Comparison of ENCODE assay signal across 15 cellular contexts in the genomic region with DNA sequence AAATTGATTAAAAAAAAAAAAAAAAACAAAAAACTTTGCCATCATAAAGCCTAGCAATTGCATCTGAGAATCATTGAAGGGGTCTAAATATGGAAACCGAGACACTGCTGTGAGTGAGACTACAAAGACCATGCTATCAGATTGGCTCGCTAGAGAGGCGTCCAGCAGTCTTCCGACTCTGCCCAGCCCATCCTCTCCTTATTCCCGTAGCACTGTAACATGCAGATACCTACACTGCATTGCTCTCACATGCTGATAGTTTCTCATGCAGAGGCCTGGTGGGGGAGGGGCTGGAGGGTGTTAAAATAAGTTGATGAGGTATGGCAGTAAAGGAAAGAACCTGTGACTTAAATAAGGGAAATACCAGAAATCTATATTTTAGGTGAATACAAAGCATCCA.
DNase-seq lines count a peak whose midpoint lies in the region; ATAC-seq and TF ChIP-seq lines count a peak whose summit lies in the region.
"Had no signal": no experiment of that assay in that cellular context is flagged by ENCODE, and none has a peak within 500 bp of the region (broad histone marks: within the 10 kb centered on the region; RNA-seq: fewer than 3 reads in every experiment).

No MANE protein-coding gene starts in this region.

- peak; percentile 12 for DNase-seq in NCI-H510A treated with DMSO at 0.1 percent for 48 hours (lab: John Stamatoyannopoulos, UW)
- DNase-seq in NCI-H510A (lab: John Stamatoyannopoulos, UW) = no peak
- DNase-seq in DMS79 (lab: John Stamatoyannopoulos, UW) = peak; percentile 41
- DNase-seq in NCI-H2227 (lab: John Stamatoyannopoulos, UW; ENCODE audit: unreplicated experiment) = peak; percentile 43
- peak in 1 of 3 donors; percentile 59 for DNase-seq in right cardiac atrium
- DNase-seq in type B pancreatic cell (ENCODE audit: extremely low spot score, unreplicated experiment) = no peak
- no peak for DNase-seq in NCI-H748 treated with DMSO at 0.1 percent for 48 hours (lab: John Stamatoyannopoulos, UW)
- DNase-seq in foreskin fibroblast = no peak
- DNase-seq: CD4-positive, alpha-beta T cell; GM23248; HFFc6; NCI-H1048; NK-92 treated with Interleukin-12 subunit alpha and Interleukin-12 subunit beta, amount 100 ng/mL, for 24 hours; T-helper 1 cell had no signal

- H3K4me1 Mint-ChIP-seq in type B pancreatic cell (ENCODE audit: unreplicated experiment) = peaks cover 30% of the 10 kb centered on the region

- no peaks in the 10 kb centered on the region for H3K9me3 Mint-ChIP-seq in type B pancreatic cell
- H3K9me3 Mint-ChIP-seq: CD4-positive, alpha-beta T cell; HFFc6 had no signal

- no peak for TF ChIP-seq CTCF in type B pancreatic cell (conservative IDR thresholded peaks at IDR 0.05)
- no peak for TF ChIP-seq CTCF in foreskin fibroblast (IDR thresholded peaks at IDR 0.05; ENCODE audit: low read depth, low read length)

- H3K27me3 ChIP-seq in right cardiac atrium (ENCODE audit: control insufficient read depth, insufficient read depth) = no peaks in the 10 kb centered on the region

- no peak overlapping the region for H3K27ac ChIP-seq in right cardiac atrium (ENCODE audit: low read length)
- H3K27ac ChIP-seq: GM23248 had no signal

- intact Hi-C loops in right cardiac atrium (cut with DNase I) = no loop called here

- H3K4me3 ChIP-seq in right cardiac atrium (ENCODE audit: low read length) (no peak overlapping the region), foreskin fibroblast (ENCODE audit: low read depth in 1 of 2, low read length in 2 of 2) (no peak overlapping the region)
- H3K4me3 ChIP-seq: GM23248 had no signal

- 47% methylated on average over 5 of the region's 5 CpGs for WGBS in right cardiac atrium

- H3K27me3 Mint-ChIP-seq in type B pancreatic cell = no peaks in the 10 kb centered on the region
- H3K27me3 Mint-ChIP-seq: CD4-positive, alpha-beta T cell had no signal

- H3K36me3 Mint-ChIP-seq in type B pancreatic cell = peaks cover 20% of the 10 kb centered on the region

- H3K4me1 ChIP-seq in right cardiac atrium (ENCODE audit: control insufficient read depth, insufficient read depth, low read length) = peaks cover 13% of the 10 kb centered on the region

- no peak overlapping the region for H3K27ac Mint-ChIP-seq in type B pancreatic cell
- H3K27ac Mint-ChIP-seq: CD4-positive, alpha-beta T cell; HFFc6 had no signal

- no peaks in the 10 kb centered on the region for H3K9me3 ChIP-seq in right cardiac atrium (ENCODE audit: control insufficient read depth, low read length)
- H3K9me3 ChIP-seq: SK-N-SH had no signal

- H3K4me3 Mint-ChIP-seq in type B pancreatic cell = no peak overlapping the region
- H3K4me3 Mint-ChIP-seq: CD4-positive, alpha-beta T cell; HFFc6 had no signal

- peak; percentile 61 to 83 for ATAC-seq in right cardiac atrium

Comparison
In these comparisons a context has a peak if more than half of its experiments do, and no peak if none do; other contexts are left out.
1. DNase-seq: peak in NCI-H510A treated with DMSO at 0.1 percent for 48 hours (single experiment), DMS79 (single experiment) and NCI-H2227 (single experiment); none in NCI-H510A (single experiment), type B pancreatic cell (single experiment), NCI-H748 treated with DMSO at 0.1 percent for 48 hours (single experiment) and foreskin fibroblast (0 of 2).